8 cellular contexts compared by ENCODE assay signal in genomic region chr15:90954712-90955671, GRCh38. TPM values are rescaled to one million over a fixed set of nuclear protein-coding genes. Genes with fewer than 3 reads are reported as not detected.
DNase-seq lines count a peak whose midpoint lies in the region; ATAC-seq and TF ChIP-seq lines count a peak whose summit lies in the region.

TSS of gene RCCD1 (plus strand) at chr15:90954884. CDS start at chr15:90956735, 1,851 bp downstream.

- H4K91ac ChIP-seq in H9 (ENCODE audit: insufficient read length, low read depth, low read length), result no peak within 1 kb of the TSS

- no peak within 1 kb of the TSS for H3K56ac ChIP-seq in H9 (ENCODE audit: insufficient read length, low read depth, low read length)

- no peak within 1 kb of the TSS for H2AK5ac ChIP-seq in H9 (ENCODE audit: insufficient read length, low read length)

- H2BK120ac ChIP-seq in H9 (ENCODE audit: low read depth, low read length, poor library complexity, severe bottlenecking), result peak within 1 kb of the TSS; percentile 91

- H3K4me2 ChIP-seq in H9 (ENCODE audit: insufficient read depth, insufficient read length, low read length) (peak within 1 kb of the TSS; percentile 41), osteoblast (ENCODE audit: insufficient read depth, low read length) (peak within 1 kb of the TSS; percentile 78)

- H3K79me2 ChIP-seq in H9 (ENCODE audit: insufficient read depth, low read length) (no peaks in the 10 kb centered on the region), osteoblast (ENCODE audit: insufficient read depth, low read length) (peaks cover 15% of the 10 kb centered on the region)

- TF ChIP-seq CTCF in H9 (conservative IDR thresholded peaks at IDR 0.05), result no peak
- no peak for TF ChIP-seq CTCF in glutamatergic neuron (IDR thresholded peaks at IDR 0.05; ENCODE audit: partially characterized antibody, unreplicated experiment)
- TF ChIP-seq CTCF in osteoblast (IDR thresholded peaks at IDR 0.05; ENCODE audit: extremely low read depth, low read depth, low read length), result no peak
- no peak for TF ChIP-seq CTCF in thoracic aorta (IDR thresholded peaks at IDR 0.05)

- H3K27me3 ChIP-seq in H9 (ENCODE audit: insufficient read depth, low read length) (no peaks in the 10 kb centered on the region), MG63 (no peaks in the 10 kb centered on the region), osteoblast (ENCODE audit: insufficient read depth, low read length) (no peaks in the 10 kb centered on the region), thoracic aorta (replicated peaks; ENCODE audit: insufficient read depth) (no peaks in the 10 kb centered on the region)

- peak within 1 kb of the TSS; percentile 59 for H3K9ac ChIP-seq in H9 (ENCODE audit: extremely low read depth, insufficient read length, low read length)

- H3K4me3 ChIP-seq in MG63, result peak within 1 kb of the TSS; percentile 89
- H3K4me3 ChIP-seq in osteoblast (ENCODE audit: insufficient read depth, low read length), result peak within 1 kb of the TSS; percentile 78
- H3K4me3 ChIP-seq in thoracic aorta, result peak within 1 kb of the TSS; percentile 88

- H2BK15ac ChIP-seq in H9 (ENCODE audit: low read depth, low read length), result no peak within 1 kb of the TSS

- DNase-seq in ELF-1 (ENCODE audit: low read depth, low spot score), result peak; percentile 96
- DNase-seq in H9, result peak; percentile 97
- peak; percentile 97 for DNase-seq in MG63
- peak; percentile 94 for DNase-seq in glutamatergic neuron
- peak; percentile 100 for DNase-seq in osteoblast (ENCODE audit: insufficient read length, low spot score, missing footprints)
- peak; percentile 89 for DNase-seq in thoracic aorta (ENCODE audit: low spot score)

- no peak within 1 kb of the TSS for H3T11ph ChIP-seq in H9 (ENCODE audit: low read length)

- H3K23ac ChIP-seq in H9 (ENCODE audit: insufficient read length, low read depth, low read length), result no peak within 1 kb of the TSS

- peak within 1 kb of the TSS; percentile 92 for H3K14ac ChIP-seq in H9 (ENCODE audit: insufficient read depth, low read length)

- H3K4ac ChIP-seq in H9 (ENCODE audit: low read depth, low read length), result no peak within 1 kb of the TSS; the same call in 1 of the 2 replicates

- no peak within 1 kb of the TSS for H2BK12ac ChIP-seq in H9 (ENCODE audit: insufficient read length, low read depth, low read length)

- H3K27ac Mint-ChIP-seq in H9, result peak within 1 kb of the TSS; percentile 80 to 96 (median 87); a peak in 6 of 7 replicates
- H3K27ac Mint-ChIP-seq in activated naive CD8-positive, alpha-beta T cell, result peak within 1 kb of the TSS; percentile 91
- H3K27ac Mint-ChIP-seq in glutamatergic neuron (ENCODE audit: unreplicated experiment), result peak within 1 kb of the TSS; percentile 79

- H3K9me3 Mint-ChIP-seq in H9 (no peaks in the 10 kb centered on the region), glutamatergic neuron (ENCODE audit: unreplicated experiment) (peaks cover 8% of the 10 kb centered on the region)
- H3K9me3 Mint-ChIP-seq in activated naive CD8-positive, alpha-beta T cell (ENCODE audit: low read depth), result no peaks in the 10 kb centered on the region

- H3K27me3 Mint-ChIP-seq in H9 (ENCODE audit: low read depth) (no peaks in the 10 kb centered on the region), glutamatergic neuron (ENCODE audit: unreplicated experiment) (peaks cover 14% of the 10 kb centered on the region)
- no peaks in the 10 kb centered on the region for H3K27me3 Mint-ChIP-seq in activated naive CD8-positive, alpha-beta T cell

- H3K18ac ChIP-seq in H9 (ENCODE audit: insufficient read length, low read depth, low read length), result peak within 1 kb of the TSS; percentile 86

- H3K23me2 ChIP-seq in H9 (ENCODE audit: insufficient read length, low read depth, low read length, poor library complexity, severe bottlenecking), result peaks cover 15% of the 10 kb centered on the region

- H3K4me1 ChIP-seq in H9 (ENCODE audit: insufficient read depth, low read length), result peaks cover 7% of the 10 kb centered on the region; the same call in 1 of the 2 replicates
- H3K4me1 ChIP-seq in osteoblast (ENCODE audit: insufficient read depth, low read length), result peaks cover 27% of the 10 kb centered on the region
- peaks cover 15 to 42% of the 10 kb centered on the region in 2 donors for H3K4me1 ChIP-seq in thoracic aorta (ENCODE audit: control insufficient read depth in 1 of 2, low read depth in 2 of 2)

- ATAC-seq in SK-N-SH treated with all-trans-retinoic acid at 6 μM for 48 hours (peak; percentile 92), thoracic aorta (ENCODE audit: insufficient number of reproducible peaks, low FRiP score, low read depth) (peak; percentile 87)

- peaks cover 15 to 16% of the 10 kb centered on the region in 2 experiments for H3K4me1 Mint-ChIP-seq in H9
- peaks cover 16% of the 10 kb centered on the region for H3K4me1 Mint-ChIP-seq in activated naive CD8-positive, alpha-beta T cell (ENCODE audit: low read depth)
- H3K4me1 Mint-ChIP-seq in glutamatergic neuron (ENCODE audit: low read depth, unreplicated experiment), result peaks cover 3% of the 10 kb centered on the region

- H3K4me3 Mint-ChIP-seq in H9 (peak within 1 kb of the TSS; percentile 77 to 82), glutamatergic neuron (ENCODE audit: unreplicated experiment) (peak within 1 kb of the TSS; percentile 78)
- peak within 1 kb of the TSS; percentile 86 for H3K4me3 Mint-ChIP-seq in activated naive CD8-positive, alpha-beta T cell

- H2BK5ac ChIP-seq in H9 (ENCODE audit: insufficient read length, low read length), result no peak within 1 kb of the TSS

- H4K20me1 ChIP-seq in H9 (ENCODE audit: control insufficient read depth, insufficient read depth, insufficient read length), result peaks cover 3% of the 10 kb centered on the region
- no peaks in the 10 kb centered on the region for H4K20me1 ChIP-seq in osteoblast (ENCODE audit: insufficient read depth, low read length)

- H3K36me3 Mint-ChIP-seq in H9 (ENCODE audit: insufficient read depth in 1 of 3, low read depth in 3 of 3) (peaks cover 15 to 45% (median 44%) of the 10 kb centered on the region in 3 experiments; a peak in 6 of 7 replicates), glutamatergic neuron (ENCODE audit: unreplicated experiment) (no peaks in the 10 kb centered on the region)
- H3K36me3 Mint-ChIP-seq in activated naive CD8-positive, alpha-beta T cell, result no peaks in the 10 kb centered on the region

- no peak within 1 kb of the TSS for H4K8ac ChIP-seq in H9 (replicated peaks; ENCODE audit: insufficient read length, low read depth, low read length)

- H3K36me3 ChIP-seq in MG63, result peaks cover 48% of the 10 kb centered on the region
- peaks cover 39% of the 10 kb centered on the region for H3K36me3 ChIP-seq in osteoblast (ENCODE audit: insufficient read depth, low read length)
- peaks cover 30% of the 10 kb centered on the region for H3K36me3 ChIP-seq in thoracic aorta

- no peaks in the 10 kb centered on the region for H3K9me3 ChIP-seq in H9 (ENCODE audit: control insufficient read depth, low read depth, low read length)
- H3K9me3 ChIP-seq in MG63, result no peaks in the 10 kb centered on the region
- H3K9me3 ChIP-seq in osteoblast (ENCODE audit: low read depth, low read length), result no peaks in the 10 kb centered on the region
- H3K9me3 ChIP-seq in thoracic aorta, result no peaks in the 10 kb centered on the region

- WGBS in H9 (ENCODE audit: extremely low coverage, insufficient read length, low lambda C conversion rate), result no CpG with 5 or more reads among the region's 73 CpGs

- H2AFZ ChIP-seq in H9 (ENCODE audit: low read length) (no peak within 1 kb of the TSS), osteoblast (ENCODE audit: low read length) (peak within 1 kb of the TSS; percentile 91)

- no peak within 1 kb of the TSS for H2BK20ac ChIP-seq in H9 (ENCODE audit: low read depth, low read length, poor library complexity, severe bottlenecking)

- no peak within 1 kb of the TSS for H4K5ac ChIP-seq in H9 (ENCODE audit: insufficient read length, low read depth, low read length)

- H3K27ac ChIP-seq in H9 (ENCODE audit: insufficient read length, low read depth, low read length) (no peak within 1 kb of the TSS), osteoblast (ENCODE audit: low read depth, low read length) (peak within 1 kb of the TSS; percentile 68), thoracic aorta (peak within 1 kb of the TSS; percentile 87 to 93)

- H3K79me1 ChIP-seq in H9 (ENCODE audit: insufficient read depth, low read depth, low read length, poor library complexity, severe bottlenecking), result no peaks in the 10 kb centered on the region

TF ChIP-seq in SK-N-SH treated with all-trans-retinoic acid at 6 μM for 48 hours, 23 proteins besides CTCF, POLR2A, EP300 and RAD21 (continues in another document):
- TF ChIP-seq CSRNP3 (CRISPR knock-in tag; IDR thresholded peaks at IDR 0.05), result no peak
- no peak for TF ChIP-seq BACH2 (CRISPR knock-in tag; IDR thresholded peaks at IDR 0.05; ENCODE audit: borderline replicate concordance)
- TF ChIP-seq CSDC2 (CRISPR knock-in tag; IDR thresholded peaks at IDR 0.05), result no peak
- 0 out of 2 replicates have a peak, but pooled peaks have one; percentile 54 for TF ChIP-seq ZNF70 (CRISPR knock-in tag; IDR thresholded peaks at IDR 0.05)

RNA-seq across cellular contexts. Expression of gene RCCD1, which starts in this region (rescaled TPM):
- total RNA-seq in H9 (2021), result 20.6 and 22.8 TPM in 2 replicates
- 25.7 and 27.5 TPM in 2 replicates for total RNA-seq in MG63 (2014; rRNA removed; shearing (Covaris generic); ENCODE audit: low replicate concordance)
- total RNA-seq in glutamatergic neuron (ENCODE audit: unreplicated experiment), result 11.5 TPM
- total RNA-seq in osteoblast, result 11.2 TPM in 2 replicates
- total RNA-seq in thoracic aorta, result 10 to 100 TPM in 1 of 2 donors, 1 to 10 TPM in 1; 8.6 to 23.7 TPM
